ENCODE assay signal across 23 cellular contexts in the genomic region with DNA sequence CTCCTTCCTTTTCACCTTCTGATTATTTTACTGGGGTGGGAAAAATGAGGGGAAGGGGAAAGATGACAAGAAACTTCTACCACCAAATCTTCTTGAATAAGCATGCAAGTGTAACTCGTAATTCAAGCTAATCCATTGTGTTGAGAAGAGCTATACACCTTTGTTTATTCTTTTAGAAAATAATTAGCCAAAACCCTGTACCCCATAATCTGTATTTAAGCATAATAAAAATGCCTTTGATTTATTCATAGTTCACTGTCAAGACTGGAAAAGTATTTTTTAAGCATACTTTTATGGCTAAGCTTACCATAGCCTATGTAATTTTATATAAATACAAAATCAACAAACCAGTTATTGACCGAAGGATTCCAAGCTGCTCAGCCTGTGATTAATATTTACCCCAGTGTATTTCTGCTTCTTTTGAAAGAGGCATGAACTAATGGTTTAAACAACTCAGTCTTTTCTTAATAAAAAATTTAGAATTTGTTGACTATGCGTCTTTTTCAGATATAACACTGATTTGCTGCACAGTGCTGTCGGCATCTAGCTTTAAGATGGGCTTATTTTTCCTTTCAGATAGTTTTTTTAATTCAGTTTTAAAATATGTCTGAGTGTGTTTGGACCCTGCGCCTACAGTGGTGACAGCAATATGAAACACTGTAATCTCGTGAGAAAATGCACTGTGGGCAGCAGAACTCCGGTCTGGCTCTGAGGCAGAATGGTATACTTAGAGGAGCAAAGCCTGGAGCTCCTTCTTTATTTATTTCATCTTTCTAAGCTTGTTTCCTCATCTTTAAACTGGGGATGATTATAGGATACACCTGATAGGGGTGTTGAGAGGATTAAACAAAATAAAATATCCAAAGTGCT.
"Had no signal": no experiment of that assay in that cellular context is flagged by ENCODE, and none has a peak within 500 bp of the region (broad histone marks: within the 10 kb centered on the region; RNA-seq: fewer than 3 reads in every experiment).

No MANE protein-coding gene starts in this region.

- H3K27me3 ChIP-seq: esophagus squamous epithelium, gastrocnemius medialis, spleen, vagina had no signal

- H3K4me3 ChIP-seq: coronary artery, esophagus squamous epithelium, gastrocnemius medialis, prostate gland, spleen, thoracic aorta, vagina had no signal

- H3K4me3 Mint-ChIP-seq: activated B cell treated with CpG ODN at 0.5 μM for 24 hours; activated CD4-positive, alpha-beta T cell treated with anti-CD3 and anti-CD28 coated beads for 36 hours; activated naive CD4-positive, alpha-beta T cell treated with anti-CD3 and anti-CD28 coated beads for 36 hours; activated naive CD8-positive, alpha-beta T cell treated with anti-CD3 and anti-CD28 coated beads, Interleukin-2, amount 10 ng/mL, durations not matched to agents 7 days and 5 days; activated T-cell treated with anti-CD3 and anti-CD28 coated beads, Interleukin-2, amount 50 U/mL, for 72 hours; memory B cell; nephron progenitor cell; type B pancreatic cell had no signal

- H3K9me3 Mint-ChIP-seq: activated T-cell treated with anti-CD3 and anti-CD28 coated beads, Interleukin-2, amount 50 U/mL, for 72 hours; memory B cell; type B pancreatic cell had no signal

- H3K27me3 Mint-ChIP-seq: activated B cell treated with CpG ODN at 0.5 μM for 24 hours; activated CD4-positive, alpha-beta T cell treated with anti-CD3 and anti-CD28 coated beads for 36 hours; activated naive CD8-positive, alpha-beta T cell treated with anti-CD3 and anti-CD28 coated beads, Interleukin-2, amount 10 ng/mL, durations not matched to agents 7 days and 5 days; memory B cell; type B pancreatic cell had no signal

- H3K9me3 ChIP-seq: esophagus squamous epithelium, gastrocnemius medialis, prostate gland, spleen, thoracic aorta, vagina had no signal

- H3K36me3 Mint-ChIP-seq: activated naive CD8-positive, alpha-beta T cell treated with anti-CD3 and anti-CD28 coated beads, Interleukin-2, amount 10 ng/mL, durations not matched to agents 7 days and 5 days; type B pancreatic cell had no signal

- H3K4me1 ChIP-seq: esophagus squamous epithelium, gastrocnemius medialis, prostate gland, spleen, vagina had no signal

- H3K27ac ChIP-seq: coronary artery, esophagus squamous epithelium, gastrocnemius medialis, prostate gland, spleen, thoracic aorta, vagina had no signal

- DNase-seq: activated B cell treated with CpG ODN at 0.5 μM for 24 hours; activated CD4-positive, alpha-beta T cell treated with anti-CD3 and anti-CD28 coated beads for 36 hours; activated CD4-positive, alpha-beta T cell treated with anti-CD3 and anti-CD28 coated beads, Interleukin-2, amount 50 U/mL, for 48 hours; activated effector memory CD4-positive, alpha-beta T cell treated with Interleukin-2 at 50 U/mL for 16 hours; activated naive CD4-positive, alpha-beta T cell treated with anti-CD3 and anti-CD28 coated beads for 36 hours; activated naive CD8-positive, alpha-beta T cell treated with anti-CD3 and anti-CD28 coated beads, Interleukin-2, amount 10 ng/mL, durations not matched to agents 7 days and 5 days; activated T-cell treated with anti-CD3 and anti-CD28 coated beads, Interleukin-2, amount 50 U/mL, for 72 hours; amygdala; cerebellar nuclear complex; esophagus squamous epithelium; gastrocnemius medialis; hypothalamus; left ventricle myocardium superior; nephron progenitor cell; spleen; stimulated activated CD4-positive, alpha-beta T cell treated with anti-CD3 and anti-CD28 coated beads, Interleukin-4, amount 100 ng/mL, for 1 hour; stimulated activated naive CD4-positive, alpha-beta T cell had no signal

- H3K27ac Mint-ChIP-seq: activated B cell treated with CpG ODN at 0.5 μM for 24 hours; activated CD4-positive, alpha-beta T cell treated with anti-CD3 and anti-CD28 coated beads for 36 hours; activated naive CD4-positive, alpha-beta T cell treated with anti-CD3 and anti-CD28 coated beads for 36 hours; activated naive CD8-positive, alpha-beta T cell treated with anti-CD3 and anti-CD28 coated beads, Interleukin-2, amount 10 ng/mL, durations not matched to agents 7 days and 5 days; activated T-cell treated with anti-CD3 and anti-CD28 coated beads, Interleukin-2, amount 50 U/mL, for 72 hours; memory B cell; type B pancreatic cell had no signal

- ATAC-seq: activated CD4-positive, alpha-beta T cell treated with anti-CD3 and anti-CD28 coated beads for 36 hours; activated T-cell treated with anti-CD3 and anti-CD28 coated beads, Interleukin-2, amount 50 U/mL, for 72 hours; gastrocnemius medialis; left ventricle myocardium superior had no signal

- H3K36me3 ChIP-seq: esophagus squamous epithelium, gastrocnemius medialis, prostate gland, spleen, thoracic aorta, vagina had no signal

- H3K4me1 Mint-ChIP-seq: activated B cell treated with CpG ODN at 0.5 μM for 24 hours; activated CD4-positive, alpha-beta T cell treated with anti-CD3 and anti-CD28 coated beads for 36 hours; activated naive CD8-positive, alpha-beta T cell treated with anti-CD3 and anti-CD28 coated beads, Interleukin-2, amount 10 ng/mL, durations not matched to agents 7 days and 5 days; memory B cell had no signal
